In genomic region chr1:211258310-211258755, GRCh38 we compare ENCODE assay signal across 8 cellular contexts. TPM values are rescaled to one million over a fixed set of nuclear protein-coding genes. Genes with fewer than 3 reads are reported as not detected.
A peak's percentile ranks its signal among the peaks of the same experiment; 100 is the strongest.
DNase-seq lines count a peak whose midpoint lies in the region; ATAC-seq and TF ChIP-seq lines count a peak whose summit lies in the region.

No MANE protein-coding gene starts in this region.

- H3K36me3 ChIP-seq in left lung = no peaks in the 10 kb centered on the region

- intact Hi-C loops in dendritic cell treated with granulocyte-macrophage colony-stimulating factor and Interleukin-4, amounts not matched to agents 40 ng/mL and 50 ng/mL, for 4 days (cut with micrococcal nuclease) = loop anchor here (2.0 to 10.0 kb wide), 2 partner anchors 124 kb away; partner anchors contain the start of gene KCNH1
- intact Hi-C loops in left lung (cut with DNase I) = no loop called here

- peak overlapping the region; percentile 82 to 96 for H3K4me3 ChIP-seq in left lung

- H3K27ac ChIP-seq in left lung = peak overlapping the region; percentile 96 to 98

- H3K27ac Mint-ChIP-seq in dendritic cell treated with granulocyte-macrophage colony-stimulating factor and Interleukin-4, amounts not matched to agents 40 ng/mL and 50 ng/mL, for 4 days = peak overlapping the region; percentile 99

- ATAC-seq in HG03439 (IDR thresholded peaks at IDR 0.05; ENCODE audit: unreplicated experiment) (peak; percentile 33), left lung (peak; percentile 54)

- peak overlapping the region; percentile 94 for H3K4me3 Mint-ChIP-seq in dendritic cell treated with granulocyte-macrophage colony-stimulating factor and Interleukin-4, amounts not matched to agents 40 ng/mL and 50 ng/mL, for 4 days

- H3K9me3 ChIP-seq in left lung = no peaks in the 10 kb centered on the region

- DNase-seq in AG08396 (ENCODE audit: low spot score) = peak; percentile 72
- peak; percentile 50 for DNase-seq in GM19238 (ENCODE audit: insufficient read length, low spot score)
- DNase-seq in NCI-H526 treated with DMSO at 0.1 percent for 48 hours (lab: John Stamatoyannopoulos, UW) = peak; percentile 55
- DNase-seq in activated CD4-positive, alpha-beta T cell treated with anti-CD3 and anti-CD28 coated beads, Interleukin-2, amount 50 U/mL, for 24 hours (ENCODE audit: low read depth in 1 of 2, low spot score in 1 of 2) = peak; percentile 28 to 34
- DNase-seq in left lung = peak; percentile 86 to 87
- DNase-seq in stimulated activated CD4-positive, alpha-beta T cell treated with anti-CD3 and anti-CD28 coated beads, Interleukin-4, amount 100 ng/mL, for 1 hour = peak; percentile 60

- H3K36me3 Mint-ChIP-seq in dendritic cell treated with granulocyte-macrophage colony-stimulating factor and Interleukin-4, amounts not matched to agents 40 ng/mL and 50 ng/mL, for 4 days (ENCODE audit: low read depth) = peaks cover 27% of the 10 kb centered on the region

- H3K27me3 ChIP-seq in left lung = no peaks in the 10 kb centered on the region

- no peaks in the 10 kb centered on the region for H3K9me3 Mint-ChIP-seq in dendritic cell treated with granulocyte-macrophage colony-stimulating factor and Interleukin-4, amounts not matched to agents 40 ng/mL and 50 ng/mL, for 4 days

- peaks cover 26% of the 10 kb centered on the region for H3K4me1 Mint-ChIP-seq in dendritic cell treated with granulocyte-macrophage colony-stimulating factor and Interleukin-4, amounts not matched to agents 40 ng/mL and 50 ng/mL, for 4 days (ENCODE audit: low read depth)

- H3K4me1 ChIP-seq in left lung = peaks cover 19 to 22% of the 10 kb centered on the region in 2 donors

- no peaks in the 10 kb centered on the region for H3K27me3 Mint-ChIP-seq in dendritic cell treated with granulocyte-macrophage colony-stimulating factor and Interleukin-4, amounts not matched to agents 40 ng/mL and 50 ng/mL, for 4 days

- no peak for TF ChIP-seq CTCF in left lung (IDR thresholded peaks at IDR 0.05)

RNA-seq across cellular contexts. Expression of gene RCOR3, which starts 0.8 kb away (rescaled TPM):
- 10 to 100 TPM; 44.5 to 46.6 TPM for total RNA-seq in left lung

Comparison
In these comparisons a context has a peak if more than half of its experiments do, and no peak if none do; other contexts are left out.
1. Peak in every context shown above with its lines: DNase-seq, ATAC-seq, H3K4me3 ChIP-seq and H3K27ac ChIP-seq.
2. DNase-seq: peak in every context shown above with its lines; median percentile 86 in left lung; 72 in AG08396; 60 in stimulated activated CD4-positive, alpha-beta T cell treated with anti-CD3 and anti-CD28 coated beads, Interleukin-4, amount 100 ng/mL, for 1 hour; 55 in NCI-H526 treated with DMSO at 0.1 percent for 48 hours; 50 in GM19238; 31 in activated CD4-positive, alpha-beta T cell treated with anti-CD3 and anti-CD28 coated beads, Interleukin-2, amount 50 U/mL, for 24 hours.